16 cellular contexts compared by ENCODE assay signal in the genomic region with DNA sequence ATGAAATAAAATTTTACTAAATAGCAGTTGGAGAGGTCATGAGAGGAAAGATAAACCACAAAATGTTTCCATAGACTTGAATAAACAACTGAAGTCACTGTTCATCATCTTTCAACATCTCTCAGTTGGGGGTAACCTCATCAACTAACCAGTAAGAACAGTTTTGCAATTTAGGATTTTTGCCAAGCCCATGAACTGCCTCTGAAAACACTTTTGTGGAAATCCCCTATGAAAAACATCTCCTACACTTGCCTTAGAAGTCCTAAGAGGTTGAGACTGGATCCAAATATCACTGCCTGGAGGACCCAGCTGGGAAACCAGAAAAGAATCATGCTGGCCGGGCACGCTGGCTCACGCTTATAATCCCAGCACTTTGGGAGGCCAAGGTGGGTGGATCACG.
A peak's percentile ranks its signal among the peaks of the same experiment; 100 is the strongest.
DNase-seq lines count a peak whose midpoint lies in the region; ATAC-seq and TF ChIP-seq lines count a peak whose summit lies in the region.
"Had no signal": no experiment of that assay in that cellular context is flagged by ENCODE, and none has a peak within 500 bp of the region (broad histone marks: within the 10 kb centered on the region; RNA-seq: fewer than 3 reads in every experiment).

No MANE protein-coding gene starts in this region.

- H3K4me1 Mint-ChIP-seq in T-cell: no peaks in the 10 kb centered on the region
- H3K4me1 Mint-ChIP-seq: GM23338; stimulated activated naive B cell treated with anti-CD40 and anti-IgM and Interleukin-4, amounts not matched to agents 10 μg/mL and 1 μg/mL and 100 μg/mL, for 72 hours had no signal

- no peaks in the 10 kb centered on the region for H3K4me1 ChIP-seq in left lung
- H3K4me1 ChIP-seq: colonic mucosa, prostate gland, vagina had no signal

- H3K27ac Mint-ChIP-seq in T-cell: no peak overlapping the region
- H3K27ac Mint-ChIP-seq: GM23338; stimulated activated naive B cell treated with anti-CD40 and anti-IgM and Interleukin-4, amounts not matched to agents 10 μg/mL and 1 μg/mL and 100 μg/mL, for 72 hours had no signal

- CTCF ChIA-PET in T-cell (lab: Charles Lee): no interaction called here

- DNase-seq in AG20443 (ENCODE audit: low spot score) (peak; percentile 19), NB4 (ENCODE audit: low read depth) (peak; percentile 79), cardiac fibroblast (ENCODE audit: low read depth in 2 of 2) (peak; percentile 90 to 98), left lung (peak in 1 of 2 donors; percentile 31), T-cell (no peak), NCI-H1930 (lab: John Stamatoyannopoulos, UW) (no peak)
- DNase-seq: colonic mucosa; NCI-H2227 treated with DMSO at 0.1 percent for 48 hours; stimulated activated CD4-positive, alpha-beta T cell treated with anti-CD3 and anti-CD28 coated beads, Interleukin-4, amount 100 ng/mL, for 24 hours; stimulated activated naive B cell treated with anti-CD40 and anti-IgM and Interleukin-4, amounts not matched to agents 10 μg/mL and 1 μg/mL and 100 μg/mL, for 72 hours; T-helper 9 cell had no signal

- H3K9me3 ChIP-seq in left lung: no peaks in the 10 kb centered on the region
- H3K9me3 ChIP-seq: colonic mucosa, prostate gland, vagina had no signal

- H3K9me3 Mint-ChIP-seq in T-cell: peaks cover 0 to 11% (median 2%) of the 10 kb centered on the region in 3 donors

- H3K36me3 ChIP-seq in left lung: no peaks in the 10 kb centered on the region
- H3K36me3 ChIP-seq: colonic mucosa, prostate gland, vagina had no signal

- H3K27me3 Mint-ChIP-seq in T-cell: no peaks in the 10 kb centered on the region
- H3K27me3 Mint-ChIP-seq: stimulated activated naive B cell treated with anti-CD40 and anti-IgM and Interleukin-4, amounts not matched to agents 10 μg/mL and 1 μg/mL and 100 μg/mL, for 72 hours had no signal

- no peaks in the 10 kb centered on the region for H3K36me3 Mint-ChIP-seq in T-cell
- H3K36me3 Mint-ChIP-seq: stimulated activated naive B cell treated with anti-CD40 and anti-IgM and Interleukin-4, amounts not matched to agents 10 μg/mL and 1 μg/mL and 100 μg/mL, for 72 hours had no signal

- intact Hi-C loops in left lung (cut with DNase I): no loop called here

- H3K27ac ChIP-seq in left lung: no peak overlapping the region
- H3K27ac ChIP-seq: colonic mucosa, prostate gland, vagina had no signal

- no peaks in the 10 kb centered on the region for H3K27me3 ChIP-seq in left lung
- H3K27me3 ChIP-seq: colonic mucosa, vagina had no signal

- POLR2A ChIA-PET in T-cell (lab: Charles Lee): no interaction called here

- TF ChIP-seq CTCF in NB4 (IDR thresholded peaks at IDR 0.05; ENCODE audit: low read depth, low read length): no peak
- no peak for TF ChIP-seq CTCF in cardiac fibroblast (IDR thresholded peaks at IDR 0.05; ENCODE audit: low read depth, low read length)
- TF ChIP-seq CTCF in left lung (IDR thresholded peaks at IDR 0.05): no peak

- no peak for TF ChIP-seq POLR2A in NB4 (IDR thresholded peaks at IDR 0.05; ENCODE audit: extremely low read depth, insufficient read length)

- H3K4me3 ChIP-seq in NB4 (ENCODE audit: low read depth, low read length): no peak overlapping the region
- no peak overlapping the region for H3K4me3 ChIP-seq in cardiac fibroblast (replicated peaks in 1 of 2; ENCODE audit: low read depth in 2 of 2, low read length in 2 of 2)
- H3K4me3 ChIP-seq in left lung: no peak overlapping the region
- H3K4me3 ChIP-seq: colonic mucosa, GM23338, prostate gland, vagina had no signal

- ATAC-seq in left lung: peak; percentile 47
- ATAC-seq in activated CD4-positive, CD25-positive, alpha-beta regulatory T cell treated with anti-CD3 and anti-CD28 coated beads, Interleukin-2, amount 50 U/mL, for 24 hours: no peak
- no peak for ATAC-seq in T-cell (replicated peaks in 1 of 4)
- ATAC-seq in GM19324 (IDR thresholded peaks at IDR 0.05; ENCODE audit: low FRiP score, unreplicated experiment): no peak
- ATAC-seq: GM23338; stimulated activated naive B cell treated with anti-CD40 and anti-IgM and Interleukin-4, amounts not matched to agents 10 μg/mL and 1 μg/mL and 100 μg/mL, for 72 hours had no signal

- no peak overlapping the region for H3K4me3 Mint-ChIP-seq in T-cell
- H3K4me3 Mint-ChIP-seq: GM23338; stimulated activated naive B cell treated with anti-CD40 and anti-IgM and Interleukin-4, amounts not matched to agents 10 μg/mL and 1 μg/mL and 100 μg/mL, for 72 hours had no signal

Comparison
In these comparisons a context has a peak if more than half of its experiments do, and no peak if none do; other contexts are left out.
1. DNase-seq: peak in AG20443 (single experiment), NB4 (single experiment) and cardiac fibroblast (2 of 2); none in T-cell (0 of 34) and NCI-H1930 (0 of 2).